In the genomic region with DNA sequence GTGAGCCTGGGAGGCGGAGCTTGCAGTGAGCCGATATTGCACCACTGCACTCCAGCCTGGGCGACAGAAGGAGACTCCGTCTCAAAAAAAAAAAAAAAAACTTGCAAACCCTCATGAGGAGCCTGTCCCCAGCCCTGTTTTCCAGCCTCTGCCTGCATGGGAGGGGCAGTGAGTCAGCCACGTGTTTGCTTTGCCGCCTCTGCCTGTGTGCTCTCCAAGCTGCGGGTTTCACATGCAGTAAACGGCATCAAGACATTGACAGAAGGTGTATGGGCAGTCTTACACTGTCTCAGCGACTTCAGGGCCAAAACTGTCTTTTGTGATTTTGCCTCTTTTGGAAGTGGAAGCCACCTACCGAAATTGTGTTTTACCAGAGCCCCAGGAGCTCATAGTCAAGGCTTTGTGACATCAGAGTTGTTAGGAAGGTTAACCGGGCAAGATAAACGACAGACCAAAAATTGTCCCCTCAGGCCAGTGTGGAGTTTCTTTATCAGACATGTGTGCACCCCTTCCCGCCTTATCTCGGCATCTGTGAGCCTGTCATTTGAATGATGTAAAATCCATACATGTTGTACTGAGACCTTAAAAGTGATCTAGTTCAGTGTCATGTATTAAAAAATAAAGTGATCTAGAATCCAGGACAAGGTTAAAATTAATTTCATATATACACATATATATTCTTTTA, we compare ENCODE assay signal across 18 cellular contexts.
"Had no signal": no experiment of that assay in that cellular context is flagged by ENCODE, and none has a peak within 500 bp of the region (broad histone marks: within the 10 kb centered on the region; RNA-seq: fewer than 3 reads in every experiment).

No MANE protein-coding gene starts in this region.

- H3K4me1 Mint-ChIP-seq: central memory CD8-positive, alpha-beta T cell had no signal

- H3K9me3 ChIP-seq: adrenal gland, lower lobe of right lung, mucosa of descending colon, upper lobe of left lung had no signal

- H3K27ac ChIP-seq: adrenal gland, epithelial cell of prostate, lower lobe of right lung, upper lobe of left lung, WERI-Rb-1 had no signal

- H3K4me3 Mint-ChIP-seq: central memory CD8-positive, alpha-beta T cell; naive thymus-derived CD8-positive, alpha-beta T cell had no signal

- H3K4me3 ChIP-seq: adrenal gland, lower lobe of right lung, mucosa of descending colon, upper lobe of left lung had no signal

- ATAC-seq: lower lobe of right lung; mucosa of descending colon; naive thymus-derived CD8-positive, alpha-beta T cell; sciatic nerve had no signal

- H3K27ac Mint-ChIP-seq: progenitor cell of endocrine pancreas had no signal

- H3K4me1 ChIP-seq: adrenal gland, lower lobe of right lung, upper lobe of left lung had no signal

- H3K27me3 ChIP-seq: adrenal gland, upper lobe of left lung had no signal

- H3K27me3 Mint-ChIP-seq: central memory CD8-positive, alpha-beta T cell; naive thymus-derived CD8-positive, alpha-beta T cell; progenitor cell of endocrine pancreas had no signal

- H3K9me3 Mint-ChIP-seq: central memory CD8-positive, alpha-beta T cell; naive thymus-derived CD8-positive, alpha-beta T cell had no signal

- DNase-seq: activated CD4-positive, alpha-beta T cell treated with anti-CD3 and anti-CD28 coated beads for 48 hours; activated CD8-positive, alpha-beta memory T cell treated with anti-CD3 and anti-CD28 coated beads for 24 hours; activated naive CD4-positive, alpha-beta T cell treated with anti-CD3 and anti-CD28 coated beads, Interleukin-2, amount 50 U/mL, for 16 hours; effector memory CD4-positive, alpha-beta T cell; lower lobe of right lung; mucosa of descending colon; naive thymus-derived CD8-positive, alpha-beta T cell; nucleus accumbens; stimulated activated CD4-positive, alpha-beta T cell treated with anti-CD3 and anti-CD28 coated beads, Interleukin-2, amount 100 ng/mL, for 24 hours; stimulated activated naive CD4-positive, alpha-beta T cell; T-helper 1 cell; upper lobe of left lung; WERI-Rb-1 had no signal
